ENCODE assay signal across 1 cellular context in the genomic region with DNA sequence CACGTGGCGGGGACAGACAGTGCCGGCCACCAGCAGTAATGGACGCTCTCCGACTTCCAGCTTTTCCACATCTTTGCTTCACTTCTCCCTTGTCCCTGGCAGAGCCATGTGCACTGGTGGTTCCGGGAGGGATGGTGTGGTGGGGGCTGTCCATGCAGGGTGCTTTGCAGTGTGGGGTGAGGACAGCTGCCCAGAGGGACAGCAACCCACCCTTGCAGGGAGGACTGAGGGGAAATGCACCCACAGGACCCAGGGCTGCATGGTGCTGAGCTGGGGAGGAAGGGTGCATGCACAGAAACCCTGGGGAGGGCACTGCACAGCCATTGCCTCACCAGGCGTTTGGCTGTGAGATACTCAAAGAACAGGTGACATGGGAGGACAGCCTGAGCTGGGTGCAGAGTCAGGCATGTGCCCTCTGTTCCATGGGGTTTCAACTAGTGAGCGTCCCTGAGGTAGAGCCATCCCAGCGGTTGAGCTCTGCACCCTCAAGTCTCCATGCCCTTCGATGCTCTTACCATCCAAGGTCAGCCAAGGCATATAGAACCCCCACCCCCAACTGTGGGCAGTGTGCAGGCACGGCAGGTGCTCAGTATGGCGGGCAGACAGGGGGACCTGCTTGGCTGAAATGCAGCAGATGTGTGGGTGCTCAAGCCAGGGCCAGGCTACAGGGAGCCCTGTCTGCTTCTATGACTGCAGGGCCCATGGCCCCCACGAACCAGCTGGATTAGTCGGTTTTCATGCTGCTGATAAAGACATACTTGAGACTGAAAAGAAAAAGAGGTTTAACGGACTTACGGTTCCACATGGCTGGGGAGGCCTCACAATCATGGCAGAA.
TF ChIP-seq lines count a peak whose summit lies in the region.

No MANE protein-coding gene starts in this region.

TF ChIP-seq in HepG2, 621 proteins besides CTCF, POLR2A, EP300 and RAD21 (continued from another document):
- TF ChIP-seq, protein P1, sequence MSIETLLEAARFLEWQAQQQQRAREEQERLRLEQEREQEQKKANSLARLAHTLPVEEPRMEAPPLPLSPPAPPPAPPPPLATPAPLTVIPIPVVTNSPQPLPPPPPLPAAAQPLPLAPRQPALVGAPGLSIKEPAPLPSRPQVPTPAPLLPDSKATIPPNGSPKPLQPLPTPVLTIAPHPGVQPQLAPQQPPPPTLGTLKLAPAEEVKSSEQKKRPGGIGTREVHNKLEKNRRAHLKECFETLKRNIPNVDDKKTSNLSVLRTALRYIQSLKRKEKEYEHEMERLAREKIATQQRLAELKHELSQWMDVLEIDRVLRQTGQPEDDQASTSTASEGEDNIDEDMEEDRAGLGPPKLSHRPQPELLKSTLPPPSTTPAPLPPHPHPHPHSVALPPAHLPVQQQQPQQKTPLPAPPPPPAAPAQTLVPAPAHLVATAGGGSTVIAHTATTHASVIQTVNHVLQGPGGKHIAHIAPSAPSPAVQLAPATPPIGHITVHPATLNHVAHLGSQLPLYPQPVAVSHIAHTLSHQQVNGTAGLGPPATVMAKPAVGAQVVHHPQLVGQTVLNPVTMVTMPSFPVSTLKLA (IDR thresholded peaks at IDR 0.05), result no peak
- TF ChIP-seq THAP11 (CRISPR knock-in tag; IDR thresholded peaks at IDR 0.05) (no peak), ZZZ3 (CRISPR knock-in tag; IDR thresholded peaks at IDR 0.05; ENCODE audit: borderline replicate concordance) (no peak), ZNF225 (CRISPR knock-in tag; IDR thresholded peaks at IDR 0.05) (peak; percentile 44; the same call in 1 of the 2 replicates), NFE2L1 (CRISPR knock-in tag; IDR thresholded peaks at IDR 0.05; ENCODE audit: borderline replicate concordance) (peak; percentile 19; the same call in 1 of the 2 replicates)
- TF ChIP-seq, protein P2, sequence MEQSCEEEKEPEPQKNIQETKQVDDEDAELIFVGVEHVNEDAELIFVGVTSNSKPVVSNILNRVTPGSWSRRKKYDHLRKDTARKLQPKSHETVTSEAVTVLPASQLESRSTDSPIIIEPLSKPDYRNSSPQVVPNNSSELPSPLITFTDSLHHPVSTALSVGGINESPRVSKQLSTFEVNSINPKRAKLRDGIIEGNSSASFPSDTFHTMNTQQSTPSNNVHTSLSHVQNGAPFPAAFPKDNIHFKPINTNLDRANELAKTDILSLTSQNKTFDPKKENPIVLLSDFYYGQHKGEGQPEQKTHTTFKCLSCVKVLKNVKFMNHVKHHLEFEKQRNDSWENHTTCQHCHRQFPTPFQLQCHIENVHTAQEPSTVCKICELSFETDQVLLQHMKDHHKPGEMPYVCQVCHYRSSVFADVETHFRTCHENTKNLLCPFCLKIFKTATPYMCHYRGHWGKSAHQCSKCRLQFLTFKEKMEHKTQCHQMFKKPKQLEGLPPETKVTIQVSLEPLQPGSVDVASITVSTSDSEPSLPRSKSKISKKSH (CRISPR knock-in tag; IDR thresholded peaks at IDR 0.05; ENCODE audit: borderline replicate concordance), result 0 out of 2 replicates have a peak, but pooled peaks have one; percentile 22
